ENCODE assay signal across 15 cellular contexts in the genomic region with DNA sequence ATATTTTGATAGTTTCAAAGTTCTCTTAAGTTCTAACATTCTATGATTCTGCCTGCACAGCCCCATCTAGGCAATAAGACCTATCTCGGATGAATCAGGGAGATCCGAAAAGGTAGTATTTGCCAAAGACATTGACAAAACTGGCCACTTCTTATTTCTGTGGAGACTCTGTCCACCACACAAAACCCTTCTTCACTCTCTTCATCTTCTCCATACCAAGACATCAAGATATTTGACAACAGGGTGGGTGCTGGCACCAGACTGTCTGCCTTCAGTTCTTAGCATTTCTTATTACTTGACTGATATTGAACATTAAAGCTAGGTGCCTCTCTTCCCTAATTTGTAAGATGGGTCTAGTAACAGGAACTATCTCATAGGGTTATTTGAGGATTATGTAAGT. TPM values are rescaled to one million over a fixed set of nuclear protein-coding genes. Genes with fewer than 3 reads are reported as not detected.
DNase-seq lines count a peak whose midpoint lies in the region; ATAC-seq and TF ChIP-seq lines count a peak whose summit lies in the region.
"Had no signal": no experiment of that assay in that cellular context is flagged by ENCODE, and none has a peak within 500 bp of the region (broad histone marks: within the 10 kb centered on the region; RNA-seq: fewer than 3 reads in every experiment).

No MANE protein-coding gene starts in this region.

- H3K4me2 ChIP-seq in hepatocyte: peak overlapping the region; percentile 88

- H3K9me2 ChIP-seq in hepatocyte (replicated peaks; ENCODE audit: insufficient read depth): no peaks in the 10 kb centered on the region

- no peak overlapping the region for H3K4me3 ChIP-seq in hepatocyte
- H3K4me3 ChIP-seq in spleen: peak overlapping the region in 3 of 8 donors; percentile 49 to 73 (median 57)

- no peak overlapping the region for H3K27ac Mint-ChIP-seq in activated CD4-positive, alpha-beta T cell treated with anti-CD3 and anti-CD28 coated beads, Interleukin-2, amount 10 ng/mL, durations not matched to agents 24 days and 14 days
- no peak overlapping the region for H3K27ac Mint-ChIP-seq in activated T-helper 1 cell treated with anti-CD3 and anti-CD28 coated beads, Interleukin-12 subunit alpha, Interleukin-12 subunit beta, Interleukin-2, Interleukin-4 antibody, amounts not matched to agents 30 ng/mL and 10 ng/mL and 1 ng/mL, durations not matched to agents 14 hours and 24 hours and 36 hours

- H3K79me2 ChIP-seq in hepatocyte: peaks cover 32% of the 10 kb centered on the region

- no peak for TF ChIP-seq CTCF in hepatocyte (IDR thresholded peaks at IDR 0.05; ENCODE audit: poor library complexity)
- TF ChIP-seq CTCF in spleen (IDR thresholded peaks at IDR 0.05 in 8 of 11, conservative IDR thresholded peaks at IDR 0.05 in 3 of 11): no peak

- H3K36me3 ChIP-seq in hepatocyte (replicated peaks; ENCODE audit: insufficient read depth, low read depth): no peaks in the 10 kb centered on the region
- no peaks in the 10 kb centered on the region for H3K36me3 ChIP-seq in spleen

- peaks cover 53% of the 10 kb centered on the region for H3K27me3 ChIP-seq in hepatocyte
- H3K27me3 ChIP-seq in spleen (replicated peaks in 1 of 7): peaks cover 0 to 60% (median 14%) of the 10 kb centered on the region in 7 donors

- H3K4me1 Mint-ChIP-seq in activated CD4-positive, alpha-beta T cell treated with anti-CD3 and anti-CD28 coated beads, Interleukin-2, amount 10 ng/mL, durations not matched to agents 24 days and 14 days: peaks cover 14% of the 10 kb centered on the region
- H3K4me1 Mint-ChIP-seq in activated T-helper 1 cell treated with anti-CD3 and anti-CD28 coated beads, Interleukin-12 subunit alpha, Interleukin-12 subunit beta, Interleukin-2, Interleukin-4 antibody, amounts not matched to agents 30 ng/mL and 10 ng/mL and 1 ng/mL, durations not matched to agents 14 hours and 24 hours and 36 hours (ENCODE audit: low read depth): peaks cover 22% of the 10 kb centered on the region

- ATAC-seq in GM21529 (IDR thresholded peaks at IDR 0.05; ENCODE audit: unreplicated experiment): no peak

- H3K27ac ChIP-seq in hepatocyte (peak overlapping the region; percentile 78), spleen (peak overlapping the region in 7 of 8 donors; percentile 8 to 89 (median 82))
- H3K27ac ChIP-seq: A549, GM23248 had no signal

- no peak overlapping the region for H2AFZ ChIP-seq in hepatocyte

- no peak for TF ChIP-seq POLR2A in spleen (IDR thresholded peaks at IDR 0.05)

- 57% methylated on average over 2 of the region's 2 CpGs for WGBS in hepatocyte (ENCODE audit: low lambda C conversion rate, missing lambda C conversion rate)
- 59 to 89% (median 83%) methylated on average over 2 of the region's 2 CpGs for WGBS in spleen, 5 donors

- H3K4me3 Mint-ChIP-seq in activated CD4-positive, alpha-beta T cell treated with anti-CD3 and anti-CD28 coated beads, Interleukin-2, amount 10 ng/mL, durations not matched to agents 24 days and 14 days: peak overlapping the region; percentile 4
- peak overlapping the region; percentile 28 for H3K4me3 Mint-ChIP-seq in activated T-helper 1 cell treated with anti-CD3 and anti-CD28 coated beads, Interleukin-12 subunit alpha, Interleukin-12 subunit beta, Interleukin-2, Interleukin-4 antibody, amounts not matched to agents 30 ng/mL and 10 ng/mL and 1 ng/mL, durations not matched to agents 14 hours and 24 hours and 36 hours

- no peak for DNase-seq in activated CD4-positive, alpha-beta T cell treated with anti-CD3 and anti-CD28 coated beads, Interleukin-2, amount 10 ng/mL, durations not matched to agents 24 days and 14 days
- no peak for DNase-seq in activated CD4-positive, alpha-beta T cell treated with anti-CD3 and anti-CD28 coated beads, Interleukin-2, amount 50 U/mL, for 48 hours
- DNase-seq in activated T-helper 1 cell treated with anti-CD3 and anti-CD28 coated beads, Interleukin-12 subunit alpha, Interleukin-12 subunit beta, Interleukin-2, Interleukin-4 antibody, amounts not matched to agents 30 ng/mL and 10 ng/mL and 1 ng/mL, durations not matched to agents 14 hours and 24 hours and 36 hours (ENCODE audit: low spot score): no peak
- no peak for DNase-seq in hepatocyte (ENCODE audit: low spot score)
- no peak for DNase-seq in spleen
- no peak for DNase-seq in hepatic stellate cell (ENCODE audit: low spot score)
- DNase-seq in activated gamma-delta T cell (lab: John Stamatoyannopoulos, UW): no peak
- DNase-seq: Caco-2, GF-D8, KG1, NCI-H2107, occipital lobe had no signal

- no peaks in the 10 kb centered on the region for H4K20me1 ChIP-seq in hepatocyte (ENCODE audit: insufficient read depth, poor library complexity, severe bottlenecking)

- H3K4me1 ChIP-seq in hepatocyte (ENCODE audit: insufficient read depth) (no peaks in the 10 kb centered on the region), spleen (peaks cover 0 to 43% (median 19%) of the 10 kb centered on the region in 6 donors)
- H3K4me1 ChIP-seq: Caco-2 had no signal

- H3K27me3 Mint-ChIP-seq in activated CD4-positive, alpha-beta T cell treated with anti-CD3 and anti-CD28 coated beads, Interleukin-2, amount 10 ng/mL, durations not matched to agents 24 days and 14 days: peaks cover 55% of the 10 kb centered on the region
- H3K27me3 Mint-ChIP-seq in activated T-helper 1 cell treated with anti-CD3 and anti-CD28 coated beads, Interleukin-12 subunit alpha, Interleukin-12 subunit beta, Interleukin-2, Interleukin-4 antibody, amounts not matched to agents 30 ng/mL and 10 ng/mL and 1 ng/mL, durations not matched to agents 14 hours and 24 hours and 36 hours (ENCODE audit: insufficient read depth): peaks cover 48% of the 10 kb centered on the region

- H3K9me3 Mint-ChIP-seq in activated CD4-positive, alpha-beta T cell treated with anti-CD3 and anti-CD28 coated beads, Interleukin-2, amount 10 ng/mL, durations not matched to agents 24 days and 14 days: no peaks in the 10 kb centered on the region
- no peaks in the 10 kb centered on the region for H3K9me3 Mint-ChIP-seq in activated T-helper 1 cell treated with anti-CD3 and anti-CD28 coated beads, Interleukin-12 subunit alpha, Interleukin-12 subunit beta, Interleukin-2, Interleukin-4 antibody, amounts not matched to agents 30 ng/mL and 10 ng/mL and 1 ng/mL, durations not matched to agents 14 hours and 24 hours and 36 hours

- no peaks in the 10 kb centered on the region for H3K36me3 Mint-ChIP-seq in activated CD4-positive, alpha-beta T cell treated with anti-CD3 and anti-CD28 coated beads, Interleukin-2, amount 10 ng/mL, durations not matched to agents 24 days and 14 days (ENCODE audit: low read depth)
- H3K36me3 Mint-ChIP-seq in activated T-helper 1 cell treated with anti-CD3 and anti-CD28 coated beads, Interleukin-12 subunit alpha, Interleukin-12 subunit beta, Interleukin-2, Interleukin-4 antibody, amounts not matched to agents 30 ng/mL and 10 ng/mL and 1 ng/mL, durations not matched to agents 14 hours and 24 hours and 36 hours (ENCODE audit: low read depth): no peaks in the 10 kb centered on the region

- H3K9me3 ChIP-seq in hepatocyte (ENCODE audit: low read depth): no peaks in the 10 kb centered on the region
- H3K9me3 ChIP-seq in spleen: no peaks in the 10 kb centered on the region
- H3K9me3 ChIP-seq: A549, Caco-2 had no signal

- intact Hi-C loops in activated CD4-positive, alpha-beta T cell treated with anti-CD3 and anti-CD28 coated beads, Interleukin-2, amount 10 ng/mL, durations not matched to agents 24 days and 14 days (cut with micrococcal nuclease): no loop called here
- intact Hi-C loops in activated T-helper 1 cell treated with anti-CD3 and anti-CD28 coated beads, Interleukin-12 subunit alpha, Interleukin-12 subunit beta, Interleukin-2, Interleukin-4 antibody, amounts not matched to agents 30 ng/mL and 10 ng/mL and 1 ng/mL, durations not matched to agents 14 hours and 24 hours and 36 hours (cut with micrococcal nuclease): no loop called here
- intact Hi-C loops in spleen (cut with DNase I; ENCODE audit: low total_unique reads): no loop called here

RNA-seq across cellular contexts. Expression of a gene that starts 1.8 kb away (rescaled TPM):
- total RNA-seq in activated CD4-positive, alpha-beta T cell treated with anti-CD3 and anti-CD28 coated beads, Interleukin-2, amount 10 ng/mL, durations not matched to agents 24 days and 14 days: not detected in 2 replicates
- not detected in 2 replicates for total RNA-seq in activated T-helper 1 cell treated with anti-CD3 and anti-CD28 coated beads, Interleukin-12 subunit alpha, Interleukin-12 subunit beta, Interleukin-2, Interleukin-4 antibody, amounts not matched to agents 30 ng/mL and 10 ng/mL and 1 ng/mL, durations not matched to agents 14 hours and 24 hours and 36 hours
- total RNA-seq in hepatocyte (15.9 and 16.0 TPM in 2 replicates), spleen (10 to 100 TPM in 4 of 7 donors, 1 to 10 TPM in 3; 7.5 to 15.7 (median 13.1) TPM)
- polyA plus RNA-seq in hepatocyte (3.5 and 6.9 TPM in 2 replicates), spleen (under 1 TPM; 0.43 to 0.80 (median 0.61) TPM)
- total RNA-seq: Caco-2, GM23248 had no signal
- polyA plus RNA-seq: GM23248 had no signal
